ENCODE assay signal across 15 cellular contexts in genomic region chr1:161735837-161736236, GRCh38. TPM values are rescaled to one million over a fixed set of nuclear protein-coding genes. Genes with fewer than 3 reads are reported as not detected.
DNase-seq lines count a peak whose midpoint lies in the region; ATAC-seq and TF ChIP-seq lines count a peak whose summit lies in the region.
"Had no signal": no experiment of that assay in that cellular context is flagged by ENCODE, and none has a peak within 500 bp of the region (broad histone marks: within the 10 kb centered on the region; RNA-seq: fewer than 3 reads in every experiment).

No MANE protein-coding gene starts in this region.

- 0 out of 2 replicates have a peak overlapping the region, but pooled peaks have one; percentile 5 for H2AFZ ChIP-seq in MM.1S (ENCODE audit: low read length)
- H2AFZ ChIP-seq in mammary epithelial cell (ENCODE audit: low read depth, low read length): no peak overlapping the region

- dilution Hi-C loops in mammary epithelial cell (cut with HindIII; ENCODE audit: low sequenced_read_pairs): no loop called here

- intact Hi-C loops in mammary epithelial cell (cut with micrococcal nuclease): loop anchor here (5.0 kb wide), 1 partner anchor 169 kb away; no protein-coding TSS in a partner anchor

- H3K4me3 Mint-ChIP-seq in stimulated activated naive CD8-positive, alpha-beta T cell treated with anti-CD3 and anti-CD28 coated beads, Interleukin-15, Interleukin-2, amounts not matched to agents 100 ng/mL and 50 ng/mL, for 24 hours: no peak overlapping the region
- H3K4me3 Mint-ChIP-seq in activated CD4-positive, alpha-beta T cell treated with anti-CD3 and anti-CD28 coated beads, Interleukin-2, amount 10 ng/mL, durations not matched to agents 7 days and 5 days: no peak overlapping the region

- H3K9ac ChIP-seq in MM.1S (ENCODE audit: low read length) (no peak overlapping the region), mammary epithelial cell (ENCODE audit: insufficient read depth, low read length) (no peak overlapping the region)

- in situ Hi-C loops in mammary epithelial cell (cut with MboI; ENCODE audit: low sequenced_read_pairs in 2 of 2): loop anchor here (10.0 to 25.0 kb wide), 4 partner anchors 91 to 549 kb away; partner anchors contain the start of genes ADAMTS4 (in 1 of the 2), B4GALT3 (in 1 of the 2), FCGR3A (in 1 of the 2) and FCGR3B (in 1 of the 2)

- no peaks in the 10 kb centered on the region for H3K36me3 ChIP-seq in MM.1S (replicated peaks; ENCODE audit: insufficient read depth, low read length)
- H3K36me3 ChIP-seq in mammary epithelial cell (ENCODE audit: insufficient read depth, low read length): no peaks in the 10 kb centered on the region

- no peak for TF ChIP-seq CTCF in MM.1S (IDR thresholded peaks at IDR 0.05; ENCODE audit: low read length)
- TF ChIP-seq CTCF in mammary epithelial cell (conservative IDR thresholded peaks at IDR 0.05 in 1 of 2, IDR thresholded peaks at IDR 0.05 in 1 of 2; ENCODE audit: extremely low read depth in 1 of 2, insufficient read depth in 1 of 2, low read depth in 1 of 2, low read length in 2 of 2): no peak

- no peak overlapping the region for H3K4me3 ChIP-seq in MM.1S (ENCODE audit: low read length)
- H3K4me3 ChIP-seq in mammary epithelial cell (replicated peaks in 1 of 3; ENCODE audit: insufficient read depth in 1 of 3, low read depth in 2 of 3, low read length in 3 of 3): no peak overlapping the region

- H3K9me3 ChIP-seq in MM.1S (replicated peaks; ENCODE audit: insufficient read depth, low read length) (no peaks in the 10 kb centered on the region), mammary epithelial cell (replicated peaks; ENCODE audit: insufficient read depth, low read length) (no peaks in the 10 kb centered on the region)

- DNase-seq in stimulated activated naive CD8-positive, alpha-beta T cell treated with anti-CD3 and anti-CD28 coated beads, Interleukin-15, Interleukin-2, amounts not matched to agents 100 U/mL and 50 U/mL, for 24 hours: no peak
- no peak for DNase-seq in MM.1S
- peak; percentile 25 for DNase-seq in mammary epithelial cell
- no peak for DNase-seq in activated CD4-positive, alpha-beta T cell treated with anti-CD3 and anti-CD28 coated beads, Interleukin-2, amount 10 ng/mL, durations not matched to agents 7 days and 5 days
- DNase-seq in activated CD4-positive, alpha-beta T cell treated with anti-CD3 and anti-CD28 coated beads for 4 hours: no peak
- no peak for DNase-seq in RPMI8226
- DNase-seq in pons (ENCODE audit: low spot score): no peak
- DNase-seq: GF-D8, H7, NCI-H1417 treated with DMSO at 0.1 percent for 48 hours, NCI-H1930, NCI-H446 had no signal

- CTCF ChIA-PET in mammary epithelial cell (lab: Charles Lee; ENCODE audit: low non-redundant PET): interaction anchor here (0.6 kb wide), 1 partner anchor 114 kb away, joined by 3 read pairs; no protein-coding TSS in a partner anchor
- CTCF ChIA-PET in activated CD4-positive, alpha-beta T cell treated with anti-CD3 and anti-CD28 coated beads, Interleukin-2, amount 10 ng/mL, durations not matched to agents 7 days and 5 days (lab: Charles Lee): interaction anchor here (2.0 to 2.2 kb wide), 2 partner anchors 10 to 28 kb away, joined by 8 to 11 read pairs; partner anchors contain the start of gene FCRLA

- H3K4me2 ChIP-seq in MM.1S (ENCODE audit: low read depth, low read length): no peak overlapping the region
- peak overlapping the region; percentile 52 for H3K4me2 ChIP-seq in mammary epithelial cell (ENCODE audit: insufficient read depth, low read depth, low read length)

- no peaks in the 10 kb centered on the region for H3K79me2 ChIP-seq in MM.1S (ENCODE audit: low read length)
- H3K79me2 ChIP-seq in mammary epithelial cell (ENCODE audit: insufficient read depth, low read length): no peaks in the 10 kb centered on the region

- POLR2A ChIA-PET in activated CD4-positive, alpha-beta T cell treated with anti-CD3 and anti-CD28 coated beads, Interleukin-2, amount 10 ng/mL, durations not matched to agents 7 days and 5 days (lab: Charles Lee): no interaction called here

- H3K4me1 Mint-ChIP-seq in stimulated activated naive CD8-positive, alpha-beta T cell treated with anti-CD3 and anti-CD28 coated beads, Interleukin-15, Interleukin-2, amounts not matched to agents 100 ng/mL and 50 ng/mL, for 24 hours (ENCODE audit: low read depth): peaks cover 57% of the 10 kb centered on the region
- peaks cover 28% of the 10 kb centered on the region for H3K4me1 Mint-ChIP-seq in activated CD4-positive, alpha-beta T cell treated with anti-CD3 and anti-CD28 coated beads, Interleukin-2, amount 10 ng/mL, durations not matched to agents 7 days and 5 days

- H3K9me2 ChIP-seq in MM.1S (replicated peaks; ENCODE audit: insufficient read depth, low read length): no peaks in the 10 kb centered on the region

- 100% methylated on average over 2 of the region's 3 CpGs for WGBS in mammary epithelial cell (ENCODE audit: low coverage, missing lambda C conversion rate)

- H3K4me1 ChIP-seq in MM.1S (ENCODE audit: low read length) (peaks cover 11% of the 10 kb centered on the region), mammary epithelial cell (ENCODE audit: insufficient read depth, low read length) (peaks cover 50% of the 10 kb centered on the region)

- no peaks in the 10 kb centered on the region for H3K9me3 Mint-ChIP-seq in stimulated activated naive CD8-positive, alpha-beta T cell treated with anti-CD3 and anti-CD28 coated beads, Interleukin-15, Interleukin-2, amounts not matched to agents 100 ng/mL and 50 ng/mL, for 24 hours
- H3K9me3 Mint-ChIP-seq in activated CD4-positive, alpha-beta T cell treated with anti-CD3 and anti-CD28 coated beads, Interleukin-2, amount 10 ng/mL, durations not matched to agents 7 days and 5 days: no peaks in the 10 kb centered on the region

- H4K20me1 ChIP-seq in MM.1S (ENCODE audit: insufficient read depth, low read length) (no peaks in the 10 kb centered on the region), mammary epithelial cell (ENCODE audit: insufficient read depth, low read length) (no peaks in the 10 kb centered on the region)

- ATAC-seq in stimulated activated naive CD8-positive, alpha-beta T cell treated with anti-CD3 and anti-CD28 coated beads, Interleukin-15, Interleukin-2, amounts not matched to agents 100 U/mL and 50 U/mL, for 24 hours: no peak
- ATAC-seq: Right ventricle myocardium inferior had no signal

- H3K27ac Mint-ChIP-seq in stimulated activated naive CD8-positive, alpha-beta T cell treated with anti-CD3 and anti-CD28 coated beads, Interleukin-15, Interleukin-2, amounts not matched to agents 100 ng/mL and 50 ng/mL, for 24 hours: peak overlapping the region; percentile 69
- no peak overlapping the region for H3K27ac Mint-ChIP-seq in activated CD4-positive, alpha-beta T cell treated with anti-CD3 and anti-CD28 coated beads, Interleukin-2, amount 10 ng/mL, durations not matched to agents 7 days and 5 days

- H3K27ac ChIP-seq in MM.1S (ENCODE audit: low read length): no peak overlapping the region
- peak overlapping the region; percentile 27 for H3K27ac ChIP-seq in mammary epithelial cell (ENCODE audit: insufficient read depth, low read depth, low read length)
- H3K27ac ChIP-seq: C4-2B had no signal

- no TSS peak for BruUV-seq in mammary epithelial cell (replicated peaks; lab: Mats Ljungman, UMichigan)

- H3F3A ChIP-seq in MM.1S (ENCODE audit: insufficient read depth, low read length): no peaks in the 10 kb centered on the region

- H3K27me3 ChIP-seq in MM.1S (replicated peaks; ENCODE audit: insufficient read depth, low read length) (no peaks in the 10 kb centered on the region), mammary epithelial cell (ENCODE audit: insufficient read depth, low read length) (no peaks in the 10 kb centered on the region)

- no peaks in the 10 kb centered on the region for H3K36me3 Mint-ChIP-seq in stimulated activated naive CD8-positive, alpha-beta T cell treated with anti-CD3 and anti-CD28 coated beads, Interleukin-15, Interleukin-2, amounts not matched to agents 100 ng/mL and 50 ng/mL, for 24 hours (ENCODE audit: low read depth)
- no peaks in the 10 kb centered on the region for H3K36me3 Mint-ChIP-seq in activated CD4-positive, alpha-beta T cell treated with anti-CD3 and anti-CD28 coated beads, Interleukin-2, amount 10 ng/mL, durations not matched to agents 7 days and 5 days (ENCODE audit: low read depth)

- peaks cover 6% of the 10 kb centered on the region for H3K27me3 Mint-ChIP-seq in stimulated activated naive CD8-positive, alpha-beta T cell treated with anti-CD3 and anti-CD28 coated beads, Interleukin-15, Interleukin-2, amounts not matched to agents 100 ng/mL and 50 ng/mL, for 24 hours
- H3K27me3 Mint-ChIP-seq in activated CD4-positive, alpha-beta T cell treated with anti-CD3 and anti-CD28 coated beads, Interleukin-2, amount 10 ng/mL, durations not matched to agents 7 days and 5 days: peaks cover 43% of the 10 kb centered on the region

RNA-seq across cellular contexts. Expression of gene DUSP12, which starts 13.7 kb away (rescaled TPM):
- 10 to 100 TPM; 22.3 to 32.4 TPM for total RNA-seq in mammary epithelial cell
- polyA plus RNA-seq in mammary epithelial cell: 21.4 TPM
- polyA minus RNA-seq in mammary epithelial cell: 1.4 TPM
- total RNA-seq in activated CD4-positive, alpha-beta T cell treated with anti-CD3 and anti-CD28 coated beads, Interleukin-2, amount 10 ng/mL, durations not matched to agents 7 days and 5 days: 10 to 100 TPM; 21.6 TPM

RNA-seq across cellular contexts. Expression of gene FCRLB, which starts 14.5 kb away (rescaled TPM):
- 1 to 10 TPM in 1 of 2 donors, under 1 TPM in 1; 0.67 to 1.1 TPM for total RNA-seq in mammary epithelial cell
- 0.93 TPM for polyA plus RNA-seq in mammary epithelial cell
- polyA minus RNA-seq in mammary epithelial cell: 2.0 TPM
- total RNA-seq in activated CD4-positive, alpha-beta T cell treated with anti-CD3 and anti-CD28 coated beads, Interleukin-2, amount 10 ng/mL, durations not matched to agents 7 days and 5 days: under 1 TPM; 0.23 to 0.25 TPM

RNA-seq across cellular contexts. Expression of gene FCRLA, which starts 28.8 kb away (rescaled TPM):
- total RNA-seq in mammary epithelial cell: 1 to 10 TPM in 1 of 2 donors, under 1 TPM in 1; 0.67 to 4.4 TPM
- 3.5 TPM for polyA plus RNA-seq in mammary epithelial cell
- polyA minus RNA-seq in mammary epithelial cell: 0.41 TPM
- not detected for total RNA-seq in activated CD4-positive, alpha-beta T cell treated with anti-CD3 and anti-CD28 coated beads, Interleukin-2, amount 10 ng/mL, durations not matched to agents 7 days and 5 days
- total RNA-seq: H7, Right ventricle myocardium inferior had no signal

RNA-seq across cellular contexts. Expression of gene ATF6, which starts 30.3 kb away (rescaled TPM):
- 10 to 100 TPM; 21.9 to 32.7 TPM for total RNA-seq in mammary epithelial cell
- polyA plus RNA-seq in mammary epithelial cell: 12.2 TPM
- 20.8 TPM for polyA minus RNA-seq in mammary epithelial cell
- 10 to 100 TPM; 22.9 to 28.0 TPM for total RNA-seq in activated CD4-positive, alpha-beta T cell treated with anti-CD3 and anti-CD28 coated beads, Interleukin-2, amount 10 ng/mL, durations not matched to agents 7 days and 5 days
